In genomic region chr10:100562008-100562672, GRCh38 we compare ENCODE assay signal across 1 cellular context.
TF ChIP-seq lines count a peak whose summit lies in the region.

No MANE protein-coding gene starts in this region.

TF ChIP-seq in HepG2, 621 proteins besides CTCF, POLR2A, EP300 and RAD21 (continues in another document):
- TF ChIP-seq TCF7 (IDR thresholded peaks at IDR 0.05; ENCODE audit: low read depth): no peak
- no peak for TF ChIP-seq PREB (CRISPR knock-in tag; IDR thresholded peaks at IDR 0.05)
- no peak for TF ChIP-seq BHLHE40 (IDR thresholded peaks at IDR 0.05; ENCODE audit: low read length)
- TF ChIP-seq DR1 (CRISPR knock-in tag; IDR thresholded peaks at IDR 0.05): no peak
- no peak for TF ChIP-seq ZNF839 (CRISPR knock-in tag; IDR thresholded peaks at IDR 0.05; ENCODE audit: borderline replicate concordance)
- no peak for TF ChIP-seq EED (CRISPR knock-in tag; IDR thresholded peaks at IDR 0.05)
- no peak for TF ChIP-seq SATB2 (CRISPR knock-in tag; IDR thresholded peaks at IDR 0.05)
- TF ChIP-seq MTERF4 (CRISPR knock-in tag; IDR thresholded peaks at IDR 0.05): no peak
- no peak for TF ChIP-seq MIER3 (CRISPR knock-in tag; IDR thresholded peaks at IDR 0.05; ENCODE audit: borderline replicate concordance)
- TF ChIP-seq ZNF292 (CRISPR knock-in tag; IDR thresholded peaks at IDR 0.05; ENCODE audit: borderline replicate concordance, low read depth): no peak
- TF ChIP-seq HNRNPH1 (optimal IDR thresholded peaks at IDR 0.05; ENCODE audit: low read depth, low read length): no peak
- TF ChIP-seq KAT8 (CRISPR knock-in tag; IDR thresholded peaks at IDR 0.05): no peak
- no peak for TF ChIP-seq ETV6 (CRISPR knock-in tag; conservative IDR thresholded peaks at IDR 0.05)
- no peak for TF ChIP-seq ZMYM2 (CRISPR knock-in tag; IDR thresholded peaks at IDR 0.05)
- no peak for TF ChIP-seq MAZ (IDR thresholded peaks at IDR 0.05; ENCODE audit: borderline replicate concordance, low read depth, low read length)
- TF ChIP-seq MAZ (CRISPR knock-in tag; IDR thresholded peaks at IDR 0.05; ENCODE audit: low read depth): no peak
- TF ChIP-seq ZNF281 (CRISPR knock-in tag; IDR thresholded peaks at IDR 0.05; ENCODE audit: borderline replicate concordance): peak; percentile 12; the same call in 1 of the 2 replicates
- TF ChIP-seq CBX1 (IDR thresholded peaks at IDR 0.05; ENCODE audit: low read depth): no peak
- TF ChIP-seq ZNF407 (CRISPR knock-in tag; IDR thresholded peaks at IDR 0.05; ENCODE audit: not compliant biosample characterization): no peak
- TF ChIP-seq POGK (CRISPR knock-in tag; conservative IDR thresholded peaks at IDR 0.05): no peak; the same call in 1 of the 2 replicates
- TF ChIP-seq PRDM10 (CRISPR knock-in tag; IDR thresholded peaks at IDR 0.05; ENCODE audit: low read depth): no peak
- TF ChIP-seq ATF1 (CRISPR knock-in tag; IDR thresholded peaks at IDR 0.05): no peak
- no peak for TF ChIP-seq FOXC1 (CRISPR knock-in tag; IDR thresholded peaks at IDR 0.05; ENCODE audit: borderline replicate concordance)
- no peak for TF ChIP-seq ZNF883 (CRISPR knock-in tag; IDR thresholded peaks at IDR 0.05; ENCODE audit: not compliant biosample characterization)
- no peak for TF ChIP-seq ZNF749 (CRISPR knock-in tag; IDR thresholded peaks at IDR 0.05; ENCODE audit: borderline replicate concordance)
- TF ChIP-seq SETDB1 (CRISPR knock-in tag; IDR thresholded peaks at IDR 0.05; ENCODE audit: borderline replicate concordance): no peak
- no peak for TF ChIP-seq MEIS2 (CRISPR knock-in tag; IDR thresholded peaks at IDR 0.05)
- TF ChIP-seq MAF1 (CRISPR knock-in tag; IDR thresholded peaks at IDR 0.05; ENCODE audit: borderline replicate concordance): no peak
- TF ChIP-seq ZNF616 (CRISPR knock-in tag; IDR thresholded peaks at IDR 0.05; ENCODE audit: low read depth): no peak
- TF ChIP-seq IRF1 (CRISPR knock-in tag; IDR thresholded peaks at IDR 0.05; ENCODE audit: low read depth): no peak
- no peak for TF ChIP-seq ZNF598 (CRISPR knock-in tag; IDR thresholded peaks at IDR 0.05; ENCODE audit: borderline replicate concordance)
- no peak for TF ChIP-seq ONECUT2 (CRISPR knock-in tag; IDR thresholded peaks at IDR 0.05)
- no peak for TF ChIP-seq DPF2 (CRISPR knock-in tag; IDR thresholded peaks at IDR 0.05; ENCODE audit: borderline replicate concordance, low read depth)
- no peak for TF ChIP-seq ZBTB7A (CRISPR knock-in tag; IDR thresholded peaks at IDR 0.05)
- TF ChIP-seq RBM39 (IDR thresholded peaks at IDR 0.05; ENCODE audit: low read depth, low read length, poor library complexity, severe bottlenecking): no peak
- TF ChIP-seq SMYD3 (CRISPR knock-in tag; IDR thresholded peaks at IDR 0.05): no peak
- no peak for TF ChIP-seq TCF12 (IDR thresholded peaks at IDR 0.05)
- TF ChIP-seq TCF12 (CRISPR knock-in tag; IDR thresholded peaks at IDR 0.05): no peak
- TF ChIP-seq ZNF343 (CRISPR knock-in tag; IDR thresholded peaks at IDR 0.05): peak; percentile 73; the same call in 1 of the 2 replicates
- no peak for TF ChIP-seq AGO1 (IDR thresholded peaks at IDR 0.05; ENCODE audit: low read depth, low read length, poor library complexity, severe bottlenecking)
- TF ChIP-seq ZNF639 (CRISPR knock-in tag; conservative IDR thresholded peaks at IDR 0.05): no peak
